ENCODE assay signal across 18 cellular contexts in genomic region chr2:112019510-112019909, GRCh38.
"Had no signal": no experiment of that assay in that cellular context is flagged by ENCODE, and none has a peak within 500 bp of the region (broad histone marks: within the 10 kb centered on the region; RNA-seq: fewer than 3 reads in every experiment).

No MANE protein-coding gene starts in this region.

- DNase-seq: activated CD4-positive, alpha-beta T cell treated with anti-CD3 and anti-CD28 coated beads, Interleukin-2, amount 50 U/mL, for 4 hours; activated effector memory CD4-positive, alpha-beta T cell treated with anti-CD3 and anti-CD28 coated beads, Interleukin-2, amount 50 U/mL, for 16 hours; activated T-cell treated with anti-CD3 and anti-CD28 coated beads, Interleukin-2, amount 50 U/mL, for 72 hours; cerebellar nuclear complex; cortex of kidney; effector CD4-positive, alpha-beta T cell; foreskin fibroblast; hippocampal formation; islet precursor cell; stimulated activated CD4-positive, alpha-beta T cell treated with anti-CD3 and anti-CD28 coated beads, Interleukin-2, amount 100 ng/mL, for 24 hours; stimulated activated naive CD8-positive, alpha-beta T cell treated with anti-CD3 and anti-CD28 coated beads, Interleukin-15, Interleukin-2, amounts not matched to agents 100 U/mL and 50 U/mL, for 24 hours; substantia nigra; tibial artery; WERI-Rb-1 had no signal

- H3K27me3 ChIP-seq: breast epithelium, right atrium auricular region, tibial artery, vagina had no signal

- H3K4me1 ChIP-seq: breast epithelium, prostate gland, right atrium auricular region, tibial artery, vagina had no signal

- H3K4me3 ChIP-seq: breast epithelium, prostate gland, right atrium auricular region, tibial artery, vagina had no signal

- ATAC-seq: activated T-cell treated with anti-CD3 and anti-CD28 coated beads, Interleukin-2, amount 50 U/mL, for 72 hours; stimulated activated naive CD8-positive, alpha-beta T cell treated with anti-CD3 and anti-CD28 coated beads, Interleukin-15, Interleukin-2, amounts not matched to agents 100 U/mL and 50 U/mL, for 24 hours had no signal

- H3K27ac ChIP-seq: breast epithelium, prostate gland, right atrium auricular region, tibial artery, vagina, WERI-Rb-1 had no signal

- H3K9me3 ChIP-seq: breast epithelium, prostate gland, right atrium auricular region, tibial artery, vagina had no signal

- H3K36me3 ChIP-seq: breast epithelium, prostate gland, WERI-Rb-1 had no signal
